ENCODE assay signal across 1 cellular context in the genomic region with DNA sequence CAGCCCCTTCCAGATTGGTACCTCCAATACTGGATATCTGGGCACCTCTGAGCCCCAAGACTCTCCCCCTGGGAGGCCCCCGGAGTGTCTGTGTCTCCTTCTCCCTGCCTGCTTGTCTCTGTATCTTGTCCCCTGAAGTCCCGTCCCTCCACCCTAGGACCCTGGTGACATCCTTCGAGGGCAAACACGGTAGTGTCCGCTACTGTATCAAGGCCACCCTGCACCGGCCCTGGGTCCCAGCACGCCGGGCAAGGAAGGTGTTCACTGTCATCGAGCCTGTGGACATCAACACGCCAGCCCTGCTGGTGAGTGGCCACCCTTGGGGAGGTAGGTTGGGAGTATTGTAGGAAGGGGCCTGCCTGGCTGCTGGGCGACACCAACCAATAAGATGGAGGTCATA.
TF ChIP-seq lines count a peak whose summit lies in the region.

No MANE protein-coding gene starts in this region.

TF ChIP-seq in GM23338, 12 proteins besides CTCF, POLR2A, EP300 and RAD21 (continued from another document):
- TF ChIP-seq REST (IDR thresholded peaks at IDR 0.05; ENCODE audit: unreplicated experiment) (no peak), EZH2phosphoT487 (IDR thresholded peaks at IDR 0.05; ENCODE audit: unreplicated experiment) (no peak), POLR2AphosphoS5 (IDR thresholded peaks at IDR 0.05; ENCODE audit: low read depth) (no peak), NANOG (IDR thresholded peaks at IDR 0.05; ENCODE audit: borderline replicate concordance) (no peak), JUNB (IDR thresholded peaks at IDR 0.05; ENCODE audit: unreplicated experiment) (no peak), EZH2 (IDR thresholded peaks at IDR 0.05; ENCODE audit: low read depth, unreplicated experiment) (no peak), ZNF114 (CRISPR knock-in tag; IDR thresholded peaks at IDR 0.05) (no peak), ZNF331 (CRISPR knock-in tag; IDR thresholded peaks at IDR 0.05; ENCODE audit: low read depth) (no peak), STAT1 (IDR thresholded peaks at IDR 0.05; ENCODE audit: unreplicated experiment) (no peak)
- TF ChIP-seq, protein P1, sequence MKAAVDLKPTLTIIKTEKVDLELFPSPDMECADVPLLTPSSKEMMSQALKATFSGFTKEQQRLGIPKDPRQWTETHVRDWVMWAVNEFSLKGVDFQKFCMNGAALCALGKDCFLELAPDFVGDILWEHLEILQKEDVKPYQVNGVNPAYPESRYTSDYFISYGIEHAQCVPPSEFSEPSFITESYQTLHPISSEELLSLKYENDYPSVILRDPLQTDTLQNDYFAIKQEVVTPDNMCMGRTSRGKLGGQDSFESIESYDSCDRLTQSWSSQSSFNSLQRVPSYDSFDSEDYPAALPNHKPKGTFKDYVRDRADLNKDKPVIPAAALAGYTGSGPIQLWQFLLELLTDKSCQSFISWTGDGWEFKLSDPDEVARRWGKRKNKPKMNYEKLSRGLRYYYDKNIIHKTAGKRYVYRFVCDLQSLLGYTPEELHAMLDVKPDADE (IDR thresholded peaks at IDR 0.05), result no peak
- TF ChIP-seq, protein P2, sequence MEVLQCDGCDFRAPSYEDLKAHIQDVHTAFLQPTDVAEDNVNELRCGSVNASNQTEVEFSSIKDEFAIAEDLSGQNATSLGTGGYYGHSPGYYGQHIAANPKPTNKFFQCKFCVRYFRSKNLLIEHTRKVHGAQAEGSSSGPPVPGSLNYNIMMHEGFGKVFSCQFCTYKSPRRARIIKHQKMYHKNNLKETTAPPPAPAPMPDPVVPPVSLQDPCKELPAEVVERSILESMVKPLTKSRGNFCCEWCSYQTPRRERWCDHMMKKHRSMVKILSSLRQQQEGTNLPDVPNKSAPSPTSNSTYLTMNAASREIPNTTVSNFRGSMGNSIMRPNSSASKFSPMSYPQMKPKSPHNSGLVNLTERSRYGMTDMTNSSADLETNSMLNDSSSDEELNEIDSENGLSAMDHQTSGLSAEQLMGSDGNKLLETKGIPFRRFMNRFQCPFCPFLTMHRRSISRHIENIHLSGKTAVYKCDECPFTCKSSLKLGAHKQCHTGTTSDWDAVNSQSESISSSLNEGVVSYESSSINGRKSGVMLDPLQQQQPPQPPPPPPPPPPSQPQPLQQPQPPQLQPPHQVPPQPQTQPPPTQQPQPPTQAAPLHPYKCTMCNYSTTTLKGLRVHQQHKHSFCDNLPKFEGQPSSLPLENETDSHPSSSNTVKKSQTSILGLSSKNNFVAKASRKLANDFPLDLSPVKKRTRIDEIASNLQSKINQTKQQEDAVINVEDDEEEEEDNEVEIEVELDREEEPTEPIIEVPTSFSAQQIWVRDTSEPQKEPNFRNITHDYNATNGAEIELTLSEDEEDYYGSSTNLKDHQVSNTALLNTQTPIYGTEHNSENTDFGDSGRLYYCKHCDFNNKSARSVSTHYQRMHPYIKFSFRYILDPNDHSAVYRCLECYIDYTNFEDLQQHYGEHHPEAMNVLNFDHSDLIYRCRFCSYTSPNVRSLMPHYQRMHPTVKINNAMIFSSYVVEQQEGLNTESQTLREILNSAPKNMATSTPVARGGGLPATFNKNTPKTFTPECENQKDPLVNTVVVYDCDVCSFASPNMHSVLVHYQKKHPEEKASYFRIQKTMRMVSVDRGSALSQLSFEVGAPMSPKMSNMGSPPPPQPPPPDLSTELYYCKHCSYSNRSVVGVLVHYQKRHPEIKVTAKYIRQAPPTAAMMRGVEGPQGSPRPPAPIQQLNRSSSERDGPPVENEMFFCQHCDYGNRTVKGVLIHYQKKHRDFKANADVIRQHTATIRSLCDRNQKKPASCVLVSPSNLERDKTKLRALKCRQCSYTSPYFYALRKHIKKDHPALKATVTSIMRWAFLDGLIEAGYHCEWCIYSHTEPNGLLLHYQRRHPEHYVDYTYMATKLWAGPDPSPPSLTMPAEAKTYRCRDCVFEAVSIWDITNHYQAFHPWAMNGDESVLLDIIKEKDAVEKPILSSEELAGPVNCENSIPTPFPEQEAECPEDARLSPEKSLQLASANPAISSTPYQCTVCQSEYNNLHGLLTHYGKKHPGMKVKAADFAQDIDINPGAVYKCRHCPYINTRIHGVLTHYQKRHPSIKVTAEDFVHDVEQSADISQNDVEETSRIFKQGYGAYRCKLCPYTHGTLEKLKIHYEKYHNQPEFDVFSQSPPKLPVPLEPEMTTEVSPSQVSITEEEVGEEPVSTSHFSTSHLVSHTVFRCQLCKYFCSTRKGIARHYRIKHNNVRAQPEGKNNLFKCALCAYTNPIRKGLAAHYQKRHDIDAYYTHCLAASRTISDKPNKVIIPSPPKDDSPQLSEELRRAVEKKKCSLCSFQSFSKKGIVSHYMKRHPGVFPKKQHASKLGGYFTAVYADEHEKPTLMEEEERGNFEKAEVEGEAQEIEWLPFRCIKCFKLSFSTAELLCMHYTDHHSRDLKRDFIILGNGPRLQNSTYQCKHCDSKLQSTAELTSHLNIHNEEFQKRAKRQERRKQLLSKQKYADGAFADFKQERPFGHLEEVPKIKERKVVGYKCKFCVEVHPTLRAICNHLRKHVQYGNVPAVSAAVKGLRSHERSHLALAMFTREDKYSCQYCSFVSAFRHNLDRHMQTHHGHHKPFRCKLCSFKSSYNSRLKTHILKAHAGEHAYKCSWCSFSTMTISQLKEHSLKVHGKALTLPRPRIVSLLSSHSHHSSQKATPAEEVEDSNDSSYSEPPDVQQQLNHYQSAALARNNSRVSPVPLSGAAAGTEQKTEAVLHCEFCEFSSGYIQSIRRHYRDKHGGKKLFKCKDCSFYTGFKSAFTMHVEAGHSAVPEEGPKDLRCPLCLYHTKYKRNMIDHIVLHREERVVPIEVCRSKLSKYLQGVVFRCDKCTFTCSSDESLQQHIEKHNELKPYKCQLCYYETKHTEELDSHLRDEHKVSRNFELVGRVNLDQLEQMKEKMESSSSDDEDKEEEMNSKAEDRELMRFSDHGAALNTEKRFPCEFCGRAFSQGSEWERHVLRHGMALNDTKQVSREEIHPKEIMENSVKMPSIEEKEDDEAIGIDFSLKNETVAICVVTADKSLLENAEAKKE (CRISPR knock-in tag; IDR thresholded peaks at IDR 0.05), result no peak
